ENCODE assay signal across 9 cellular contexts in the genomic region with DNA sequence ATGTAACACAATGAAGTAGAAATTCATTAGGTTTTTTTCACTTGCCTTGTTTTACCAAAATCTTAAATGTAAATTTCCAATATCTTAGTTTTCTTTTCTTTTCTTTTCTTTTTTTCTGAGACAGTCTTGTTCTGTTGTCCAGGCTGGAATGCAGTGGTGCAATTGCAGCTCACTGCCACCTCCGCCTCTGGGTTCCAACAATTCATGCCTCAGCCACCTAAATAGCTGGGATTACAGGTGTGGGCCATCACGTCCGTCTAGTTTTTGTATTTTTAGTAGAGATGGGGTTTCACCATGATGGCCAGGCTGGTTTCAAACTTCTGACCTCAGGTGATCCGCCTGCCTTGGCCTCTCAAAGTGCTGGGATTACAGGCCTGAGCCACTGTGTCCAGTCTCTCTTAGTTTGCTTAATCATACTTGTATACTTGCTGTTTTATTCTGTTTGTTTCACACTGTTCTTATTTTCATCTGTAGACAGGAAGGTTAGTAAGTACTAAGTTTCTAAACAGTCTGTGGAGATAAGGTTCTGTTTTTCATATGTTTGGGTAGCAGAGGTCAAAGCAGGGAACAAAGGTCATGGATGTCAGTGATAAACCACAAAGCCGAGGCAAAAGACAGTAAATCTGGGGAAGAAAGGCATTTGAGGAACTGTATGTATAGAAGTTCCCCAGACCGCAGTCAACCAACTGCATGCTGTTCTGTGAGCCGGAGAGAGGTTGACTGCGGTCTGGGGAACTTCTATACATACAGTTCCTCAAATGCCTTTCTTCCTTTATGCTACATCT.
DNase-seq lines count a peak whose midpoint lies in the region; ATAC-seq and TF ChIP-seq lines count a peak whose summit lies in the region.
"Had no signal": no experiment of that assay in that cellular context is flagged by ENCODE, and none has a peak within 500 bp of the region (broad histone marks: within the 10 kb centered on the region; RNA-seq: fewer than 3 reads in every experiment).

No MANE protein-coding gene starts in this region.

- TF ChIP-seq CTCF in transverse colon (IDR thresholded peaks at IDR 0.05), result no peak

- H3K9me3 ChIP-seq in transverse colon, result no peaks in the 10 kb centered on the region

- DNase-seq in NCI-H1694 treated with DMSO at 0.1 percent for 48 hours (lab: John Stamatoyannopoulos, UW) (peak; percentile 4), NCI-H1694 (lab: John Stamatoyannopoulos, UW) (no peak), transverse colon (no peak), NCI-H69 (lab: John Stamatoyannopoulos, UW) (no peak), amniotic stem cell (lab: John Stamatoyannopoulos, UW) (no peak)
- no peak for DNase-seq in stimulated activated naive CD8-positive, alpha-beta T cell treated with anti-CD3 and anti-CD28 coated beads, Interleukin-15, amount 100 ng/mL, for 72 hours

- no peak overlapping the region for H3K4me3 ChIP-seq in transverse colon

- WGBS in transverse colon (ENCODE audit: low coverage in 1 of 2), 2 donors, result 64 to 100% methylated on average over 1 to 8 of the region's 8 CpGs

- H3K4me3 Mint-ChIP-seq in dendritic cell treated with granulocyte-macrophage colony-stimulating factor and Interleukin-4, amounts not matched to agents 40 ng/mL and 50 ng/mL, for 4 days, result peak overlapping the region; percentile 23
- H3K4me3 Mint-ChIP-seq in stimulated activated naive CD8-positive, alpha-beta T cell treated with anti-CD3 and anti-CD28 coated beads, Interleukin-15, amount 100 ng/mL, for 72 hours, result no peak overlapping the region

- H3K27me3 ChIP-seq in transverse colon, result no peaks in the 10 kb centered on the region

- no peak for TF ChIP-seq EP300 in transverse colon (IDR thresholded peaks at IDR 0.05; ENCODE audit: low read depth)

- peaks cover 0 to 3% (median 0%) of the 10 kb centered on the region in 4 donors for H3K36me3 ChIP-seq in transverse colon

- H3K27ac ChIP-seq in transverse colon, result peak overlapping the region; percentile 70 to 83 (median 82)
- H3K27ac ChIP-seq: 22Rv1 had no signal

- intact Hi-C loops in dendritic cell treated with granulocyte-macrophage colony-stimulating factor and Interleukin-4, amounts not matched to agents 40 ng/mL and 50 ng/mL, for 4 days (cut with micrococcal nuclease), result loop anchor here (5.0 kb wide), 1 partner anchor 34 kb away; no protein-coding TSS in a partner anchor
- intact Hi-C loops in transverse colon (cut with DNase I; ENCODE audit: low total_unique reads), result no loop called here

- H3K36me3 Mint-ChIP-seq in dendritic cell treated with granulocyte-macrophage colony-stimulating factor and Interleukin-4, amounts not matched to agents 40 ng/mL and 50 ng/mL, for 4 days (ENCODE audit: low read depth), result peaks cover 76% of the 10 kb centered on the region

- peak; percentile 71 for ATAC-seq in HG03432 (IDR thresholded peaks at IDR 0.05; ENCODE audit: unreplicated experiment)
- no peak for ATAC-seq in stimulated activated naive CD8-positive, alpha-beta T cell treated with anti-CD3 and anti-CD28 coated beads, Interleukin-15, amount 100 ng/mL, for 72 hours

- in situ Hi-C loops in transverse colon (cut with MboI; ENCODE audit: low pct_ligation_motif_present in 1 of 4, low pct_unique_long_range_greater_than_20kb in 1 of 4, low sequenced_read_pairs in 3 of 4), result no loop called here

- H3K9me3 Mint-ChIP-seq in dendritic cell treated with granulocyte-macrophage colony-stimulating factor and Interleukin-4, amounts not matched to agents 40 ng/mL and 50 ng/mL, for 4 days, result no peaks in the 10 kb centered on the region
- H3K9me3 Mint-ChIP-seq in stimulated activated naive CD8-positive, alpha-beta T cell treated with anti-CD3 and anti-CD28 coated beads, Interleukin-15, amount 100 ng/mL, for 72 hours, result no peaks in the 10 kb centered on the region

- peaks cover 56% of the 10 kb centered on the region for H3K4me1 Mint-ChIP-seq in dendritic cell treated with granulocyte-macrophage colony-stimulating factor and Interleukin-4, amounts not matched to agents 40 ng/mL and 50 ng/mL, for 4 days (ENCODE audit: low read depth)
- peaks cover 6% of the 10 kb centered on the region for H3K4me1 Mint-ChIP-seq in stimulated activated naive CD8-positive, alpha-beta T cell treated with anti-CD3 and anti-CD28 coated beads, Interleukin-15, amount 100 ng/mL, for 72 hours

- peaks cover 30% of the 10 kb centered on the region for H3K27me3 Mint-ChIP-seq in dendritic cell treated with granulocyte-macrophage colony-stimulating factor and Interleukin-4, amounts not matched to agents 40 ng/mL and 50 ng/mL, for 4 days
- H3K27me3 Mint-ChIP-seq in stimulated activated naive CD8-positive, alpha-beta T cell treated with anti-CD3 and anti-CD28 coated beads, Interleukin-15, amount 100 ng/mL, for 72 hours, result peaks cover 53% of the 10 kb centered on the region

- H3K27ac Mint-ChIP-seq in dendritic cell treated with granulocyte-macrophage colony-stimulating factor and Interleukin-4, amounts not matched to agents 40 ng/mL and 50 ng/mL, for 4 days, result peak overlapping the region; percentile 64
- H3K27ac Mint-ChIP-seq in stimulated activated naive CD8-positive, alpha-beta T cell treated with anti-CD3 and anti-CD28 coated beads, Interleukin-15, amount 100 ng/mL, for 72 hours, result no peak overlapping the region

- peaks cover 0 to 56% (median 4%) of the 10 kb centered on the region in 4 donors for H3K4me1 ChIP-seq in transverse colon

- no peak for TF ChIP-seq POLR2A in transverse colon (IDR thresholded peaks at IDR 0.05)
